Comparison of ENCODE assay signal across 15 cellular contexts in the genomic region with DNA sequence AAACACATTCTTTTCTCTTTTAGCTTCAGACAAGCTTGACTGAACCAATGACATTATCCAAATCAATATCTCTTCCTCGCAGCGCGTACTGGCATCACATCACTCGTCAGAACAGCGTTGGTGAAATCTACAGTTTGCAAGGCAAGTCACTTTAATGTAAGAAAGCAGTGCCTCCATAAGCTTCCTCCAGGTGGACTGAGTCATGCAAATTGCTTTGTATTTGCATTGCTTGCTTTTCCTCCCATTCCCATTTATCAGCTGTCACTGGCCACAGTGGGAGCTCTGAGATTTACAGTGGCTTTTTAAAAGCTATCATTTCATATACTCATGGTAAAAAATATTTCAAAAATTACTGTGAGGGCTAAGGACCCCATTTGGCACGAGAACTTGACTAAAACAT.
DNase-seq lines count a peak whose midpoint lies in the region; TF ChIP-seq lines count a peak whose summit lies in the region.
"Had no signal": no experiment of that assay in that cellular context is flagged by ENCODE, and none has a peak within 500 bp of the region (broad histone marks: within the 10 kb centered on the region; RNA-seq: fewer than 3 reads in every experiment).

No MANE protein-coding gene starts in this region.

- DNase-seq in SHP77 (lab: John Stamatoyannopoulos, UW) (peak; percentile 28 to 38), SHP77 treated with DMSO at 0.1 percent for 48 hours (lab: John Stamatoyannopoulos, UW) (no peak), NCI-H774 (lab: John Stamatoyannopoulos, UW) (peak; percentile 36), fibroblast of lung (ENCODE audit: low read depth in 2 of 2) (peak; percentile 22 to 80), NCI-H748 treated with DMSO at 0.1 percent for 48 hours (lab: John Stamatoyannopoulos, UW) (no peak), right atrium auricular region (ENCODE audit: low spot score) (no peak)
- DNase-seq in stimulated activated CD4-positive, alpha-beta T cell treated with anti-CD3 and anti-CD28 coated beads, Interleukin-4, amount 100 ng/mL, for 24 hours, result no peak
- DNase-seq: ACHN; effector CD8-positive, alpha-beta T cell; heart left ventricle; NCI-H82; transverse colon had no signal

- H3K9me3 ChIP-seq in fibroblast of lung (ENCODE audit: control insufficient read depth, insufficient read depth, low read depth, low read length) (no peaks in the 10 kb centered on the region), right atrium auricular region (no peaks in the 10 kb centered on the region)
- H3K9me3 ChIP-seq: SJSA1, transverse colon had no signal

- no peaks in the 10 kb centered on the region for H3K27me3 ChIP-seq in fibroblast of lung (ENCODE audit: control insufficient read depth, insufficient read depth, low read length)
- H3K27me3 ChIP-seq in right atrium auricular region, result no peaks in the 10 kb centered on the region
- H3K27me3 ChIP-seq: heart left ventricle, transverse colon had no signal

- H3K79me2 ChIP-seq in fibroblast of lung (ENCODE audit: control insufficient read depth, insufficient read depth, low read length), result no peaks in the 10 kb centered on the region

- H3K27ac ChIP-seq in fibroblast of lung (ENCODE audit: insufficient read depth, low read length), result no peak overlapping the region
- H3K27ac ChIP-seq in urinary bladder (ENCODE audit: low read depth), result peak overlapping the region; percentile 23
- no peak overlapping the region for H3K27ac ChIP-seq in right atrium auricular region
- H3K27ac ChIP-seq: heart left ventricle, SJSA1, transverse colon had no signal

- H3K36me3 ChIP-seq in fibroblast of lung (ENCODE audit: control insufficient read depth, insufficient read depth, low read length), result no peaks in the 10 kb centered on the region
- H3K36me3 ChIP-seq in urinary bladder (ENCODE audit: insufficient read depth), result no peaks in the 10 kb centered on the region
- H3K36me3 ChIP-seq in right atrium auricular region, result no peaks in the 10 kb centered on the region
- H3K36me3 ChIP-seq: heart left ventricle, SJSA1, transverse colon had no signal

- WGBS in urinary bladder, result 73% methylated on average over 6 of the region's 6 CpGs

- no peak overlapping the region for H3K4me3 ChIP-seq in fibroblast of lung (replicated peaks in 1 of 4; ENCODE audit: control extremely low read depth in 1 of 4, insufficient read depth in 1 of 4, low read depth in 3 of 4, low read length in 4 of 4)
- no peak overlapping the region for H3K4me3 ChIP-seq in urinary bladder (ENCODE audit: low read depth, low read length)
- no peak overlapping the region for H3K4me3 ChIP-seq in right atrium auricular region
- H3K4me3 ChIP-seq: heart left ventricle, lung, SJSA1, transverse colon had no signal

- H3K4me2 ChIP-seq in fibroblast of lung (ENCODE audit: extremely low read depth, insufficient read depth, low read length), result no peak overlapping the region

- no peak for TF ChIP-seq CTCF in fibroblast of lung (conservative IDR thresholded peaks at IDR 0.05 in 1 of 2, IDR thresholded peaks at IDR 0.05 in 1 of 2; ENCODE audit: low read depth in 1 of 2, low read length in 2 of 2)
- no peak for TF ChIP-seq CTCF in right atrium auricular region (IDR thresholded peaks at IDR 0.05)

- no peak overlapping the region for H2AFZ ChIP-seq in fibroblast of lung (ENCODE audit: low read length)

- H3K9ac ChIP-seq in fibroblast of lung (ENCODE audit: insufficient read depth, low read length), result no peak overlapping the region

- no peaks in the 10 kb centered on the region for H4K20me1 ChIP-seq in fibroblast of lung (ENCODE audit: control insufficient read depth, extremely low read depth, insufficient read depth, low read length)

- H3K4me1 ChIP-seq in fibroblast of lung (ENCODE audit: control insufficient read depth, extremely low read depth, insufficient read depth, low read length), result no peaks in the 10 kb centered on the region
- H3K4me1 ChIP-seq in urinary bladder (ENCODE audit: insufficient read depth), result no peaks in the 10 kb centered on the region
- H3K4me1 ChIP-seq in right atrium auricular region, result no peaks in the 10 kb centered on the region
- H3K4me1 ChIP-seq: heart left ventricle, SJSA1, transverse colon had no signal

Comparison
In these comparisons a context has a peak if more than half of its experiments do, and no peak if none do; other contexts are left out.
1. DNase-seq: peak in SHP77 (2 of 2), NCI-H774 (single experiment) and fibroblast of lung (2 of 2); none in SHP77 treated with DMSO at 0.1 percent for 48 hours (single experiment), NCI-H748 treated with DMSO at 0.1 percent for 48 hours (single experiment), right atrium auricular region (single experiment) and stimulated activated CD4-positive, alpha-beta T cell treated with anti-CD3 and anti-CD28 coated beads, Interleukin-4, amount 100 ng/mL, for 24 hours (single experiment).